Comparison of ENCODE assay signal across 18 cellular contexts in the genomic region with DNA sequence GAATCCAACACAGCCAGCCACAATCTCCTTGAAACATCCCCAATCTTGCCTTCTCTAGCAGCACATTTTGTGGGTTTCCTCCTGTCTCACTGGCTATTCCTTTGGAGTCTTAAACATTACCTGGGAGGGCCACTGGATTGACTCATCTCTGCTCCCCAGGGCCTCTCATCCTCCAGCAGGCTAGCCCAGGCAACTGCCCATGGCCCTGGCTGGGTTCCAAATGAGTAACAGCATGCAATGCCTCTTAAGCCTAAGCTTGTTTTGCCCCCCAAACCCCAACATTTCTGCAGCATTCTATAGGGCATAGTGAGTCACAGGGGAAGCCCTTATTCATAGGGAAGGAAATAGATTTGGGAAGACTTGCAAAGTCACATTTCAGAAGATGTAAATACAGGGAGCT.
DNase-seq lines count a peak whose midpoint lies in the region; FAIRE-seq and TF ChIP-seq lines count a peak whose summit lies in the region.
"Had no signal": no experiment of that assay in that cellular context is flagged by ENCODE, and none has a peak within 500 bp of the region (broad histone marks: within the 10 kb centered on the region; RNA-seq: fewer than 3 reads in every experiment).

No MANE protein-coding gene starts in this region.

- intact Hi-C loops in esophagus squamous epithelium (cut with DNase I): loop anchor here (10.0 kb wide), 1 partner anchor 235 kb away; no protein-coding TSS in a partner anchor

- H3K36me3 ChIP-seq in astrocyte (ENCODE audit: insufficient read depth, low read length) (no peaks in the 10 kb centered on the region), smooth muscle cell (ENCODE audit: low read depth) (no peaks in the 10 kb centered on the region), esophagus squamous epithelium (no peaks in the 10 kb centered on the region)
- H3K36me3 ChIP-seq: ovary had no signal

- H3F3A ChIP-seq in smooth muscle cell (ENCODE audit: low read depth): no peaks in the 10 kb centered on the region

- peak overlapping the region; percentile 24 for H3K4me2 ChIP-seq in astrocyte (ENCODE audit: low read length)
- H3K4me2 ChIP-seq in smooth muscle cell: no peak overlapping the region
- H3K4me2 ChIP-seq: GM23338 had no signal

- no peaks in the 10 kb centered on the region for H3K27me3 ChIP-seq in astrocyte (ENCODE audit: insufficient read depth, low read length)
- peaks cover 12% of the 10 kb centered on the region for H3K27me3 ChIP-seq in smooth muscle cell (ENCODE audit: low read depth)
- peaks cover 0 to 16% (median 0%) of the 10 kb centered on the region in 4 donors for H3K27me3 ChIP-seq in esophagus squamous epithelium
- H3K27me3 ChIP-seq: ovary had no signal

- H3K4me3 ChIP-seq in astrocyte (ENCODE audit: insufficient read depth, low read depth, low read length) (no peak overlapping the region), smooth muscle cell (no peak overlapping the region), esophagus squamous epithelium (no peak overlapping the region)
- H3K4me3 ChIP-seq: GM23338, ovary had no signal

- TF ChIP-seq CTCF in astrocyte (IDR thresholded peaks at IDR 0.05; ENCODE audit: insufficient read depth, low read depth, low read length) (no peak), smooth muscle cell (IDR thresholded peaks at IDR 0.05; ENCODE audit: borderline replicate concordance, insufficient read depth, poor library complexity, severe bottlenecking) (no peak), esophagus squamous epithelium (IDR thresholded peaks at IDR 0.05) (no peak)

- H3K79me2 ChIP-seq in astrocyte (ENCODE audit: insufficient read depth, low read length): no peaks in the 10 kb centered on the region
- no peaks in the 10 kb centered on the region for H3K79me2 ChIP-seq in smooth muscle cell (ENCODE audit: low read depth)

- peak overlapping the region; percentile 63 for H3K27ac Mint-ChIP-seq in astrocyte (ENCODE audit: unreplicated experiment)
- H3K27ac Mint-ChIP-seq: activated naive CD4-positive, alpha-beta T cell treated with anti-CD3 and anti-CD28 coated beads for 36 hours; GM23338; mesothelial cell of epicardium; stimulated activated effector memory CD8-positive, alpha-beta T cell treated with anti-CD3 and anti-CD28 coated beads, Interleukin-12 subunit alpha, Interleukin-12 subunit beta, amount 100 ng/mL, for 72 hours had no signal

- H3K9ac ChIP-seq in astrocyte (ENCODE audit: low read length) (no peak overlapping the region), smooth muscle cell (ENCODE audit: low read depth) (no peak overlapping the region)

- DNase-seq in NCI-H2196 (lab: John Stamatoyannopoulos, UW; ENCODE audit: unreplicated experiment): peak; percentile 27
- DNase-seq in NCI-H2196 treated with DMSO at 0.1 percent for 48 hours (lab: John Stamatoyannopoulos, UW; ENCODE audit: unreplicated experiment): no peak
- peak; percentile 62 for DNase-seq in NCI-H146 (lab: John Stamatoyannopoulos, UW)
- peak; percentile 25 for DNase-seq in astrocyte (ENCODE audit: low read depth)
- peak; percentile 3 to 33 for DNase-seq in lung microvascular endothelial cell (ENCODE audit: low read depth in 2 of 2)
- DNase-seq in smooth muscle cell (lab: John Stamatoyannopoulos, UW; ENCODE audit: unreplicated experiment): no peak
- no peak for DNase-seq in esophagus squamous epithelium (lab: John Stamatoyannopoulos, UW)
- DNase-seq in C1 segment of cervical spinal cord (lab: John Stamatoyannopoulos, UW): no peak
- DNase-seq: activated naive CD4-positive, alpha-beta T cell treated with anti-CD3 and anti-CD28 coated beads for 36 hours; central memory CD4-positive, alpha-beta T cell; NCI-H1694 treated with DMSO at 0.1 percent for 48 hours; ovary; T-helper 9 cell had no signal

- no peak for FAIRE-seq in astrocyte (lab: Jason Lieb, UNC)
- FAIRE-seq: A204.1, GM12891 had no signal

- H3K27ac ChIP-seq in astrocyte (ENCODE audit: low read depth, low read length): no peak overlapping the region
- no peak overlapping the region for H3K27ac ChIP-seq in smooth muscle cell (ENCODE audit: low read depth)
- H3K27ac ChIP-seq in esophagus squamous epithelium: no peak overlapping the region
- H3K27ac ChIP-seq: ovary had no signal

- no peak overlapping the region for H3K4me3 Mint-ChIP-seq in astrocyte (ENCODE audit: unreplicated experiment)
- H3K4me3 Mint-ChIP-seq: activated naive CD4-positive, alpha-beta T cell treated with anti-CD3 and anti-CD28 coated beads for 36 hours; GM23338; mesothelial cell of epicardium; stimulated activated effector memory CD8-positive, alpha-beta T cell treated with anti-CD3 and anti-CD28 coated beads, Interleukin-12 subunit alpha, Interleukin-12 subunit beta, amount 100 ng/mL, for 72 hours had no signal

- no peaks in the 10 kb centered on the region for H3K36me3 Mint-ChIP-seq in astrocyte (ENCODE audit: low read depth, unreplicated experiment)
- H3K36me3 Mint-ChIP-seq: mesothelial cell of epicardium; stimulated activated effector memory CD8-positive, alpha-beta T cell treated with anti-CD3 and anti-CD28 coated beads, Interleukin-12 subunit alpha, Interleukin-12 subunit beta, amount 100 ng/mL, for 72 hours had no signal

- H2AFZ ChIP-seq in astrocyte (ENCODE audit: low read depth, low read length) (no peak overlapping the region), smooth muscle cell (ENCODE audit: low read depth) (no peak overlapping the region)
- H2AFZ ChIP-seq: GM23338 had no signal

- TF ChIP-seq POLR2A in esophagus squamous epithelium (IDR thresholded peaks at IDR 0.05): no peak

- H3K4me1 ChIP-seq in astrocyte (ENCODE audit: insufficient read depth, low read length) (peaks cover 5% of the 10 kb centered on the region), smooth muscle cell (ENCODE audit: low read depth) (no peaks in the 10 kb centered on the region), esophagus squamous epithelium (peaks cover 0 to 12% (median 0%) of the 10 kb centered on the region in 3 donors)

- peaks cover 44% of the 10 kb centered on the region for H3K4me1 Mint-ChIP-seq in astrocyte (ENCODE audit: low read depth, unreplicated experiment)
- H3K4me1 Mint-ChIP-seq: GM23338; stimulated activated effector memory CD8-positive, alpha-beta T cell treated with anti-CD3 and anti-CD28 coated beads, Interleukin-12 subunit alpha, Interleukin-12 subunit beta, amount 100 ng/mL, for 72 hours had no signal

- no peaks in the 10 kb centered on the region for H3K9me3 Mint-ChIP-seq in astrocyte (ENCODE audit: unreplicated experiment)
- H3K9me3 Mint-ChIP-seq: GM23338, mesothelial cell of epicardium had no signal

- H4K20me1 ChIP-seq in astrocyte (ENCODE audit: insufficient read depth, low read length) (no peaks in the 10 kb centered on the region), smooth muscle cell (ENCODE audit: low read depth) (no peaks in the 10 kb centered on the region)

- H3K9me3 ChIP-seq in astrocyte (ENCODE audit: insufficient read depth, low read depth, low read length): no peaks in the 10 kb centered on the region
- no peaks in the 10 kb centered on the region for H3K9me3 ChIP-seq in smooth muscle cell (replicated peaks; ENCODE audit: low read depth)
- H3K9me3 ChIP-seq in esophagus squamous epithelium: no peaks in the 10 kb centered on the region
- H3K9me3 ChIP-seq: ovary had no signal

- H3K27me3 Mint-ChIP-seq in astrocyte (ENCODE audit: low read depth, unreplicated experiment): peaks cover 3% of the 10 kb centered on the region

Comparison
In these comparisons a context has a peak if more than half of its experiments do, and no peak if none do; other contexts are left out.
1. DNase-seq: peak in NCI-H2196 (single experiment), NCI-H146 (single experiment), astrocyte (single experiment) and lung microvascular endothelial cell (2 of 2); none in NCI-H2196 treated with DMSO at 0.1 percent for 48 hours (single experiment), smooth muscle cell (single experiment), esophagus squamous epithelium (single experiment) and C1 segment of cervical spinal cord (0 of 14).